8 cellular contexts compared by ENCODE assay signal in the genomic region with DNA sequence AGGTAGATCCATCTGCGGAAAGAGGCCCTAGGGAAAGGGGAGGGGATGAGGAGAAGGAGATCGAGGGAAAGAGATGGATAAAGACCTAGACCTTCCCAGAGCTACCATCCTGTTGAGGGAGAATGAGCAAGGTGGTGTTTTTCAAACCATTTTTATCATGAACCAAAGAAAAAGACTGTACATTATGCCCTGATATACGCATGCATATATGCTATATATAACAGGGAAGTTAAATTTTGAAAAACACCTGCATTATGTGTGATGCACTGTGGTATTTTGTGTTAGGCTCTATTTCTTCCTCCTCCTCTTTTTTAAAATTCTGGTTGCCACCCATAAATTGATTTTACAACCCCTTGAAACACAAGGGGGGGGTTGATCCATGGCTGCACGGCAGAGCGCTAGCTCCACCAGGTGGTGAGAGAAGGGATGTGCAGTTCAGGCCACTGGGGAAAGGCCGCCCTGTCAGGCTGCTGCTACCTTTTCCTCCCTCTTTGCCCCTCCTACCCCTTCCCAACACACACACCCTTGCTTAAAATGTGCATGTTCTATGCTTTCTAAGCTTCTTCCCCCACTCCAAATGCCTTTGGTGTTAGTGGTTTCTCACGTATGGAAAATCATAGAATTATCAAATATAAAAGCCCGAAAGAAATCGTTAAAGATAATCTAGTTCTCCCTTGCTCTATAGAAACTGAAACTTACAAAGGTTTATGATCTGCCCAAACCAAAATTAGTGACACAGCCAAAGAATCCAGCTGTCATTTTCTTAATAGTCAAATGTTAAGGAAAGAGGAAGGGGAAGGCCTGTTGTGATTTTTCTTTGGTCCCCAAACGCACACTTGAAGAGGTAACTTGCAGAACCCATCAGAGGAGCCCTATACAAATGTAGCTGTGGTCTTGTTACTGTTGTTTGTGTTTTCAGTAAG.
DNase-seq lines count a peak whose midpoint lies in the region; ATAC-seq and TF ChIP-seq lines count a peak whose summit lies in the region.

No MANE protein-coding gene starts in this region.

- TF ChIP-seq RAD21 in liver (IDR thresholded peaks at IDR 0.05), result peak; percentile 99

- no peak for TF ChIP-seq POLR2A in tibial nerve (IDR thresholded peaks at IDR 0.05)

- H3K27me3 ChIP-seq in liver (ENCODE audit: control insufficient read depth in 4 of 4, insufficient read depth in 4 of 4, low read length in 3 of 4) (no peaks in the 10 kb centered on the region), tibial nerve (no peaks in the 10 kb centered on the region)

- no peak overlapping the region for H3K9ac ChIP-seq in liver (ENCODE audit: low read depth in 1 of 2, low read length in 2 of 2)

- H3K4me3 ChIP-seq in liver (ENCODE audit: low read depth in 1 of 3, low read length in 3 of 3) (no peak overlapping the region), tibial nerve (no peak overlapping the region)

- 65% methylated on average over 10 of the region's 10 CpGs for WGBS in liver
- WGBS in tibial nerve, 2 donors, result 64 to 66% methylated on average over 10 of the region's 10 CpGs

- no peaks in the 10 kb centered on the region for H3K36me3 ChIP-seq in liver (ENCODE audit: control insufficient read depth in 4 of 4, insufficient read depth in 3 of 4, low read depth in 1 of 4, low read length in 3 of 4)
- H3K36me3 ChIP-seq in tibial nerve, result no peaks in the 10 kb centered on the region

- H3K4me1 ChIP-seq in liver (ENCODE audit: control insufficient read depth in 4 of 4, insufficient read depth in 4 of 4, low read length in 3 of 4), result no peaks in the 10 kb centered on the region
- H3K4me1 ChIP-seq in tibial nerve, result no peaks in the 10 kb centered on the region

- peak; percentile 72 for DNase-seq in activated CD8-positive, alpha-beta memory T cell treated with anti-CD3 and anti-CD28 coated beads, Interleukin-2, amount 50 U/mL, for 48 hours
- DNase-seq in activated CD8-positive, alpha-beta memory T cell treated with anti-CD3 and anti-CD28 coated beads for 24 hours, result no peak
- DNase-seq in LHCN-M2 (ENCODE audit: low read depth) (peak; percentile 10), cerebellar cortex (ENCODE audit: low spot score) (peak; percentile 35), tibial nerve (ENCODE audit: low spot score in 2 of 2) (peak in 1 of 2 donors; percentile 10)

- no peaks in the 10 kb centered on the region for H3K9me3 ChIP-seq in liver (ENCODE audit: control insufficient read depth in 4 of 4, low read length in 3 of 4)
- H3K9me3 ChIP-seq in tibial nerve, result no peaks in the 10 kb centered on the region

- TF ChIP-seq CTCF in liver (IDR thresholded peaks at IDR 0.05; ENCODE audit: low read depth, low read length, missing input control) (peak; percentile 95), tibial nerve (IDR thresholded peaks at IDR 0.05) (peak; percentile 63 to 78 (median 73))

- H3K27ac ChIP-seq in liver (ENCODE audit: low read depth in 1 of 2, low read length in 2 of 2), result no peak overlapping the region
- no peak overlapping the region for H3K27ac ChIP-seq in tibial nerve

- no peak for TF ChIP-seq EP300 in tibial nerve (IDR thresholded peaks at IDR 0.05)

- no peak for ATAC-seq in GM19452 (IDR thresholded peaks at IDR 0.05; ENCODE audit: unreplicated experiment)

TF ChIP-seq in PFSK-1, 5 proteins besides CTCF, POLR2A, EP300 and RAD21:
- TF ChIP-seq TAF1 (IDR thresholded peaks at IDR 0.05; ENCODE audit: borderline replicate concordance, insufficient read depth, low read length), result no peak
- peak; percentile 19 for TF ChIP-seq FOXP2 (optimal IDR thresholded peaks at IDR 0.05; ENCODE audit: borderline replicate concordance, extremely low read depth, extremely low read length, insufficient read depth)
- TF ChIP-seq, protein P1, sequence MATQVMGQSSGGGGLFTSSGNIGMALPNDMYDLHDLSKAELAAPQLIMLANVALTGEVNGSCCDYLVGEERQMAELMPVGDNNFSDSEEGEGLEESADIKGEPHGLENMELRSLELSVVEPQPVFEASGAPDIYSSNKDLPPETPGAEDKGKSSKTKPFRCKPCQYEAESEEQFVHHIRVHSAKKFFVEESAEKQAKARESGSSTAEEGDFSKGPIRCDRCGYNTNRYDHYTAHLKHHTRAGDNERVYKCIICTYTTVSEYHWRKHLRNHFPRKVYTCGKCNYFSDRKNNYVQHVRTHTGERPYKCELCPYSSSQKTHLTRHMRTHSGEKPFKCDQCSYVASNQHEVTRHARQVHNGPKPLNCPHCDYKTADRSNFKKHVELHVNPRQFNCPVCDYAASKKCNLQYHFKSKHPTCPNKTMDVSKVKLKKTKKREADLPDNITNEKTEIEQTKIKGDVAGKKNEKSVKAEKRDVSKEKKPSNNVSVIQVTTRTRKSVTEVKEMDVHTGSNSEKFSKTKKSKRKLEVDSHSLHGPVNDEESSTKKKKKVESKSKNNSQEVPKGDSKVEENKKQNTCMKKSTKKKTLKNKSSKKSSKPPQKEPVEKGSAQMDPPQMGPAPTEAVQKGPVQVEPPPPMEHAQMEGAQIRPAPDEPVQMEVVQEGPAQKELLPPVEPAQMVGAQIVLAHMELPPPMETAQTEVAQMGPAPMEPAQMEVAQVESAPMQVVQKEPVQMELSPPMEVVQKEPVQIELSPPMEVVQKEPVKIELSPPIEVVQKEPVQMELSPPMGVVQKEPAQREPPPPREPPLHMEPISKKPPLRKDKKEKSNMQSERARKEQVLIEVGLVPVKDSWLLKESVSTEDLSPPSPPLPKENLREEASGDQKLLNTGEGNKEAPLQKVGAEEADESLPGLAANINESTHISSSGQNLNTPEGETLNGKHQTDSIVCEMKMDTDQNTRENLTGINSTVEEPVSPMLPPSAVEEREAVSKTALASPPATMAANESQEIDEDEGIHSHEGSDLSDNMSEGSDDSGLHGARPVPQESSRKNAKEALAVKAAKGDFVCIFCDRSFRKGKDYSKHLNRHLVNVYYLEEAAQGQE (IDR thresholded peaks at IDR 0.05; ENCODE audit: insufficient read depth in 1 of 2, low read depth in 2 of 2, low read length in 2 of 2), result no peak

TF ChIP-seq in liver, 16 proteins besides CTCF, POLR2A, EP300 and RAD21:
- no peak for TF ChIP-seq TAF1 (conservative IDR thresholded peaks at IDR 0.05)
- TF ChIP-seq NR2F2 (IDR thresholded peaks at IDR 0.05), result no peak
- no peak for TF ChIP-seq FOXA2 (IDR thresholded peaks at IDR 0.05)
- no peak for TF ChIP-seq GABPA (IDR thresholded peaks at IDR 0.05 in 1 of 2, conservative IDR thresholded peaks at IDR 0.05 in 1 of 2)
- no peak for TF ChIP-seq HNF4G (IDR thresholded peaks at IDR 0.05)
- no peak for TF ChIP-seq EGR1 (IDR thresholded peaks at IDR 0.05; ENCODE audit: low read depth in 2 of 2)
